1 cellular context compared by ENCODE assay signal in genomic region chr1:17741052-17741451, GRCh38.
TF ChIP-seq lines count a peak whose summit lies in the region.

No MANE protein-coding gene starts in this region.

TF ChIP-seq in WTC11, 78 proteins besides CTCF, POLR2A, EP300 and RAD21 (continued from another document):
- TF ChIP-seq CDX4 (CRISPR knock-in tag; IDR thresholded peaks at IDR 0.05; ENCODE audit: borderline replicate concordance) (no peak), FOXP4 (CRISPR knock-in tag; IDR thresholded peaks at IDR 0.05) (no peak), ZBTB43 (CRISPR knock-in tag; IDR thresholded peaks at IDR 0.05) (no peak), E2F4 (CRISPR knock-in tag; IDR thresholded peaks at IDR 0.05; ENCODE audit: borderline replicate concordance, low read depth) (no peak), SOX15 (CRISPR knock-in tag; IDR thresholded peaks at IDR 0.05) (no peak), STAT6 (CRISPR knock-in tag; conservative IDR thresholded peaks at IDR 0.05; ENCODE audit: low read depth) (no peak), SP1 (CRISPR knock-in tag; conservative IDR thresholded peaks at IDR 0.05) (no peak), MXD4 (CRISPR knock-in tag; IDR thresholded peaks at IDR 0.05; ENCODE audit: borderline replicate concordance) (no peak), EMX1 (CRISPR knock-in tag; IDR thresholded peaks at IDR 0.05) (no peak), AR (CRISPR knock-in tag; IDR thresholded peaks at IDR 0.05) (no peak), TP53 (CRISPR knock-in tag; IDR thresholded peaks at IDR 0.05) (no peak), ZNF532 (CRISPR knock-in tag; IDR thresholded peaks at IDR 0.05; ENCODE audit: borderline replicate concordance) (no peak), IRF2 (CRISPR knock-in tag; IDR thresholded peaks at IDR 0.05; ENCODE audit: borderline replicate concordance, low read depth) (no peak), FOXJ3 (CRISPR knock-in tag; IDR thresholded peaks at IDR 0.05; ENCODE audit: borderline replicate concordance) (no peak)
TF ChIP-seq in WTC11: peak in this region for 0.
